ENCODE assay signal across 22 cellular contexts in the genomic region with DNA sequence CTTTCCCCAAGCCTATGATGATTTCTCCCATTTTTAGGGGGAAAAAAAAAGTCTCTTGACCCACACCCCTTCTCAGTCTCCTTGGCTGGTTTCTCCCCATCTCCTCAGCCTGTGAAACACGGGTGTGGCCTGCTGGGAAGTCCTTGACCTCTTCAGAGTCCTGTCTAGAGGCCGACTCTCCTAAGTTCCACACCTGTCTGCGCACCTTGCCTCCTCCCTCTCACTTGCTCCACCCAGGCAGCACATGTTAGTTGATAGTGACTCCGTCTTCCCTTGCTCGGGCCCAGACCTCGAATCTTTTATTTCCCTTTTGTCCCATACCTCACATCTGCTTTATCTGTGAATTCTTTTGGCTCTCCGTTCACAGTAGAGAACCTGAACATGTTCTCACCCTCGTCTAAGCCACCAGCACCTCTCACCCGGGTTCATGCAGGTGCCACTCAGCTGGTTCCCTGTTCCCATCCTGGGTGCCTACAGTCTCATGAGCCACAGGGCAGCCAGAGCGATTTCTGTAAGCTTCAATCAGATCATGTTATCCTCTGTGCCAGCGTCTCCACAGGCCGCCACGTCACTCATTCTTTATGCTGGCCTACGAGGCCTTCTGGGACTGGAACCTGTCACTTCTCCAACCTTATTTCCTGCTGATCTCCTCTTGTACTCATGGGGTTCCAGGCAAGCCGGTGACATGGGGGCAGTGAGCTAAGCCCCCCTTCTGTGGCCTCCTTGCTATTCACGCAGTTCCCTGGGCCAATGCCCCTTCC. TPM values are rescaled to one million over a fixed set of nuclear protein-coding genes. Genes with fewer than 3 reads are reported as not detected.
DNase-seq lines count a peak whose midpoint lies in the region; ATAC-seq and TF ChIP-seq lines count a peak whose summit lies in the region.
"Had no signal": no experiment of that assay in that cellular context is flagged by ENCODE, and none has a peak within 500 bp of the region (broad histone marks: within the 10 kb centered on the region; RNA-seq: fewer than 3 reads in every experiment).

No MANE protein-coding gene starts in this region.

- H3K27ac Mint-ChIP-seq in GM23338 = peak overlapping the region; percentile 5; the same call in 1 of the 2 replicates
- peak overlapping the region; percentile 59 for H3K27ac Mint-ChIP-seq in stimulated activated naive B cell treated with anti-CD40 and anti-IgM and Interleukin-4, amounts not matched to agents 10 μg/mL and 1 μg/mL and 100 μg/mL, for 72 hours
- H3K27ac Mint-ChIP-seq: dendritic cell treated with granulocyte-macrophage colony-stimulating factor and Interleukin-4, amounts not matched to agents 40 ng/mL and 50 ng/mL, for 4 days had no signal

- 0 out of 2 replicates have a peak, but pooled peaks cover 4% of the 10 kb centered on the region for H3F3A ChIP-seq in GM23338 (replicated peaks; ENCODE audit: low read depth)

- no peak overlapping the region for H3K4me3 ChIP-seq in GM23338
- H3K4me3 ChIP-seq: cardiac muscle cell, right lobe of liver had no signal

- no peaks in the 10 kb centered on the region for H3K9me3 Mint-ChIP-seq in GM23338
- no peaks in the 10 kb centered on the region for H3K9me3 Mint-ChIP-seq in stimulated activated naive B cell treated with anti-CD40 and anti-IgM and Interleukin-4, amounts not matched to agents 10 μg/mL and 1 μg/mL and 100 μg/mL, for 72 hours
- H3K9me3 Mint-ChIP-seq: activated T-cell treated with anti-CD3 and anti-CD28 coated beads, Interleukin-2, amount 50 U/mL, for 4 hours; dendritic cell treated with granulocyte-macrophage colony-stimulating factor and Interleukin-4, amounts not matched to agents 40 ng/mL and 50 ng/mL, for 4 days; naive B cell had no signal

- peaks cover 9% of the 10 kb centered on the region for H3K27me3 Mint-ChIP-seq in GM23338 (ENCODE audit: insufficient read depth, low read depth, poor library complexity)
- no peaks in the 10 kb centered on the region for H3K27me3 Mint-ChIP-seq in stimulated activated naive B cell treated with anti-CD40 and anti-IgM and Interleukin-4, amounts not matched to agents 10 μg/mL and 1 μg/mL and 100 μg/mL, for 72 hours
- H3K27me3 Mint-ChIP-seq: dendritic cell treated with granulocyte-macrophage colony-stimulating factor and Interleukin-4, amounts not matched to agents 40 ng/mL and 50 ng/mL, for 4 days; naive B cell had no signal

- DNase-seq in GM23338 (ENCODE audit: low spot score) (no peak), left colon (no peak), NCI-H1417 (lab: John Stamatoyannopoulos, UW) (no peak), OCI-M1 (lab: John Stamatoyannopoulos, UW) (no peak)
- DNase-seq in stimulated activated naive B cell treated with anti-CD40 and anti-IgM and Interleukin-4, amounts not matched to agents 10 μg/mL and 1 μg/mL and 100 μg/mL, for 72 hours = no peak
- no peak for DNase-seq in stimulated activated CD4-positive, alpha-beta T cell treated with anti-CD3 and anti-CD28 coated beads, Interleukin-4, amount 100 ng/mL, for 24 hours
- DNase-seq in stimulated activated CD4-positive, alpha-beta T cell treated with anti-CD3 and anti-CD28 coated beads, Interleukin-12 subunit alpha, Interleukin-12 subunit beta, amount 100 ng/mL, for 4 hours = no peak
- DNase-seq: activated CD4-positive, alpha-beta T cell treated with anti-CD3 and anti-CD28 coated beads for 4 hours; activated T-cell treated with anti-CD3 and anti-CD28 coated beads, Interleukin-2, amount 50 U/mL, for 4 hours; mesendoderm; naive B cell; NCI-H2029; NCI-H226; NCI-H748 treated with DMSO at 0.1 percent for 48 hours; right lobe of liver; RPMI8226; SK-N-SH; stimulated activated CD4-positive, alpha-beta T cell treated with anti-CD3 and anti-CD28 coated beads, Interleukin-15, amount 100 ng/mL, for 24 hours had no signal

- no peak for TF ChIP-seq CTCF in GM23338 (conservative IDR thresholded peaks at IDR 0.05; ENCODE audit: low read depth in 2 of 2)

- peaks cover 62% of the 10 kb centered on the region for H3K36me3 Mint-ChIP-seq in GM23338 (ENCODE audit: low read depth)
- peaks cover 63 to 68% of the 10 kb centered on the region in 2 donors for H3K36me3 Mint-ChIP-seq in stimulated activated naive B cell treated with anti-CD40 and anti-IgM and Interleukin-4, amounts not matched to agents 10 μg/mL and 1 μg/mL and 100 μg/mL, for 72 hours

- no peaks in the 10 kb centered on the region; the same call in 1 of the 2 replicates for H4K20me1 ChIP-seq in GM23338 (replicated peaks; ENCODE audit: insufficient read depth)

- H3K4me1 Mint-ChIP-seq in GM23338 = peaks cover 7% of the 10 kb centered on the region; the same call in 2 of the 3 replicates
- no peaks in the 10 kb centered on the region for H3K4me1 Mint-ChIP-seq in stimulated activated naive B cell treated with anti-CD40 and anti-IgM and Interleukin-4, amounts not matched to agents 10 μg/mL and 1 μg/mL and 100 μg/mL, for 72 hours

- H3K36me3 ChIP-seq in GM23338 (ENCODE audit: insufficient read depth) = peaks cover 29% of the 10 kb centered on the region

- H3K9me2 ChIP-seq in GM23338 (ENCODE audit: insufficient read depth) = no peaks in the 10 kb centered on the region
- H3K9me2 ChIP-seq: SK-N-SH had no signal

- intact Hi-C loops in left colon (cut with DNase I, micrococcal nuclease) = no loop called here

- H3K4me2 ChIP-seq in GM23338 = no peak overlapping the region
- H3K4me2 ChIP-seq: KMS-11, SK-N-SH had no signal

- H3K4me3 Mint-ChIP-seq in GM23338 = no peak overlapping the region
- H3K4me3 Mint-ChIP-seq in stimulated activated naive B cell treated with anti-CD40 and anti-IgM and Interleukin-4, amounts not matched to agents 10 μg/mL and 1 μg/mL and 100 μg/mL, for 72 hours = no peak overlapping the region
- H3K4me3 Mint-ChIP-seq: activated T-cell treated with anti-CD3 and anti-CD28 coated beads, Interleukin-2, amount 50 U/mL, for 4 hours; dendritic cell treated with granulocyte-macrophage colony-stimulating factor and Interleukin-4, amounts not matched to agents 40 ng/mL and 50 ng/mL, for 4 days had no signal

- H2AFZ ChIP-seq in GM23338 = no peak overlapping the region

- no peaks in the 10 kb centered on the region for H3K79me2 ChIP-seq in GM23338 (replicated peaks; ENCODE audit: insufficient read depth)

- ATAC-seq in GM23338 (no peak), left colon (peak; percentile 53)
- ATAC-seq in stimulated activated naive B cell treated with anti-CD40 and anti-IgM and Interleukin-4, amounts not matched to agents 10 μg/mL and 1 μg/mL and 100 μg/mL, for 72 hours (replicated peaks) = no peak
- ATAC-seq: activated T-cell treated with anti-CD3 and anti-CD28 coated beads, Interleukin-2, amount 50 U/mL, for 4 hours had no signal

- H3K27me3 ChIP-seq in GM23338 (ENCODE audit: insufficient read depth) = no peaks in the 10 kb centered on the region
- H3K27me3 ChIP-seq: cardiac muscle cell, right lobe of liver had no signal

- H3K27ac ChIP-seq in GM23338 (ENCODE audit: low read depth) (no peak overlapping the region), cingulate gyrus (ENCODE audit: low read depth, low read length) (peak overlapping the region; percentile 97)
- H3K27ac ChIP-seq: cardiac muscle cell, KMS-11 had no signal

- H3K4me1 ChIP-seq in GM23338 (ENCODE audit: insufficient read depth) = no peaks in the 10 kb centered on the region

TF ChIP-seq in GM23338, 12 proteins besides CTCF, POLR2A, EP300 and RAD21 (continues in another document):
- TF ChIP-seq POLR2AphosphoS5 (IDR thresholded peaks at IDR 0.05; ENCODE audit: low read depth) = no peak
- TF ChIP-seq, protein P1, sequence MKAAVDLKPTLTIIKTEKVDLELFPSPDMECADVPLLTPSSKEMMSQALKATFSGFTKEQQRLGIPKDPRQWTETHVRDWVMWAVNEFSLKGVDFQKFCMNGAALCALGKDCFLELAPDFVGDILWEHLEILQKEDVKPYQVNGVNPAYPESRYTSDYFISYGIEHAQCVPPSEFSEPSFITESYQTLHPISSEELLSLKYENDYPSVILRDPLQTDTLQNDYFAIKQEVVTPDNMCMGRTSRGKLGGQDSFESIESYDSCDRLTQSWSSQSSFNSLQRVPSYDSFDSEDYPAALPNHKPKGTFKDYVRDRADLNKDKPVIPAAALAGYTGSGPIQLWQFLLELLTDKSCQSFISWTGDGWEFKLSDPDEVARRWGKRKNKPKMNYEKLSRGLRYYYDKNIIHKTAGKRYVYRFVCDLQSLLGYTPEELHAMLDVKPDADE (IDR thresholded peaks at IDR 0.05) = no peak

RNA-seq across cellular contexts. Expression of a gene that starts 51.7 kb away (rescaled TPM):
- not detected in 2 replicates for total RNA-seq in GM23338 (2014; rRNA removed; shearing (Covaris generic))
- 0.89 and 1.5 TPM in 2 replicates for polyA plus RNA-seq in GM23338 (2016; fragmentation: Nextera tagmentation; extraction: Ambion mirVana)
- under 1 TPM; 0.06 to 0.67 TPM for total RNA-seq in left colon
- total RNA-seq: cardiac muscle cell had no signal
